ENCODE assay signal across 1 cellular context in the genomic region with DNA sequence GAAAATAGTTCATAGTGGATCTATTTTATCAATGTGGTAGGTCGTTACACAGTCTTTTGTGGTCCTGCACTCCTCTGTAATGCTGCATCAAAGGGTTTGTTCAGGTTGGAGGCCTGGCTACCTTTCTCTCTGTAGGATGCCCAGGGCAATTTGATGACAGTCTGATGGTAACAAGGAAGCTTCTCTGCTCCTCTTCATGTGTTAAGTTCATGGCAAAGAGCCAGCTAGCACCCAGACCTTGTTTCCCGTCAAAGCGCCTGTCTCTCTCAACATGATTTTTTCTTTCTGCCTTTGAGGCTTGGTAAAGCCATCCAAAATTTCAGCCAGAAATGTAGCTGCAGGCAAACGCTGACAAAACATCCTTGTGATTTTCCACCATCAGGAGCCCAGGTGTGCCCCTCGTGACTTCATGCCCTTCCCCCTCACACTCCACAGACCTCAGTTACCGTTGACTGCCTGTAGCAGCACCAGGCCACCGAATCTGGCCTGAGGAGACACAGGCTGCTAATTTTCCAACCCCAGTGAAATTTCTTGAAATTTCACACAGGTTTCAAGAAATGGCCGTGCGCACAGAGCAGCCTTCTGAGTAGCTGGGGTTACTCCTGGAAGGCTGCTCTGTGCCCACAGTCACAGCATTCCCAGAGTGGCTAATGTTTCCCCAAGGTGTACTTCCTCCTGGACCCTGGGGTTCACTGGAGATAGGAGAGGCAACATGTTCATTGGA.
TF ChIP-seq lines count a peak whose summit lies in the region.

No MANE protein-coding gene starts in this region.

TF ChIP-seq in SK-N-SH, 30 proteins besides CTCF, POLR2A, EP300 and RAD21 (continued from another document):
- no peak for TF ChIP-seq IRF3 (IDR thresholded peaks at IDR 0.05; ENCODE audit: low read depth, low read length)
- no peak for TF ChIP-seq TEAD4 (IDR thresholded peaks at IDR 0.05; ENCODE audit: borderline replicate concordance, insufficient read depth)
- no peak for TF ChIP-seq GABPA (IDR thresholded peaks at IDR 0.05; ENCODE audit: low read depth)
- no peak for TF ChIP-seq ZBTB33 (IDR thresholded peaks at IDR 0.05; ENCODE audit: borderline replicate concordance, low read depth)
- no peak for TF ChIP-seq EZH2phosphoT487 (IDR thresholded peaks at IDR 0.05; ENCODE audit: borderline replicate concordance, low read depth)
- TF ChIP-seq TAF1 (IDR thresholded peaks at IDR 0.05; ENCODE audit: borderline replicate concordance, low read depth, low read length), result no peak
- TF ChIP-seq FOXJ3 (CRISPR knock-in tag; IDR thresholded peaks at IDR 0.05), result peak; percentile 74
- no peak for TF ChIP-seq RCOR1 (IDR thresholded peaks at IDR 0.05; ENCODE audit: low read length)
